In the genomic region with DNA sequence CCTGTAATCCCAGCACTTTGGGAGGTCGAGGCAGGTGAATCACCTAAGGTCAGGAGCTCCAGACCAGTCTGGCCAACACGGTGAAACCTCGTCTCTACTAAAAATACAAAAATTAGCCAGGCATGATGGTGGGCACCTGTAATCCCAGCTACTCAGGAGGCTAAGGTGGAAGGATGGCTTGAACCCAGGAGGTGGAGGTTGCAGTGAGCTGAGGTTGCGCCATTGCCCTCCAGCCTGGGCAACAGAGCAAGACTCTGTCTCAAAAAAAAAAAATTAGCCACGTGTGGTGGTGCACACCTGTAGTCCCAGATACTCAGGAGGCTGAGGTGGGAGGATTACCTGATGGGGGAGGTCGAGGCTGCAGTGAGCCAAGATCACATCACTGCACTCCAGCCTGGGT, we compare ENCODE assay signal across 8 cellular contexts. TPM values are rescaled to one million over a fixed set of nuclear protein-coding genes. Genes with fewer than 3 reads are reported as not detected.
"Had no signal": no experiment of that assay in that cellular context is flagged by ENCODE, and none has a peak within 500 bp of the region (broad histone marks: within the 10 kb centered on the region; RNA-seq: fewer than 3 reads in every experiment).

No MANE protein-coding gene starts in this region.

RNA-seq across cellular contexts. Expression of a gene that starts 5.9 kb away (rescaled TPM):
- total RNA-seq: activated B cell treated with CpG ODN at 0.5 μM for 24 hours; activated CD4-positive, alpha-beta T cell treated with anti-CD3 and anti-CD28 coated beads, Interleukin-2, amount 10 ng/mL, durations not matched to agents 7 days and 5 days had no signal

RNA-seq across cellular contexts. Expression of a gene that starts 7.6 kb away (rescaled TPM):
- total RNA-seq: activated B cell treated with CpG ODN at 0.5 μM for 24 hours; activated CD4-positive, alpha-beta T cell treated with anti-CD3 and anti-CD28 coated beads, Interleukin-2, amount 10 ng/mL, durations not matched to agents 7 days and 5 days; activated T-helper 1 cell treated with anti-CD3 and anti-CD28 coated beads, Interleukin-12 subunit alpha, Interleukin-12 subunit beta, Interleukin-2, Interleukin-4 antibody, amounts not matched to agents 30 ng/mL and 10 ng/mL and 1 ng/mL, durations not matched to agents 14 hours and 24 hours and 36 hours; cardiac muscle cell; mucosa of descending colon; renal cortical epithelial cell; tibial nerve; vagina had no signal
- polyA plus RNA-seq: cardiac muscle cell had no signal

RNA-seq across cellular contexts. Expression of a gene that starts 48.1 kb away (rescaled TPM):
- total RNA-seq: activated B cell treated with CpG ODN at 0.5 μM for 24 hours; activated CD4-positive, alpha-beta T cell treated with anti-CD3 and anti-CD28 coated beads, Interleukin-2, amount 10 ng/mL, durations not matched to agents 7 days and 5 days; activated T-helper 1 cell treated with anti-CD3 and anti-CD28 coated beads, Interleukin-12 subunit alpha, Interleukin-12 subunit beta, Interleukin-2, Interleukin-4 antibody, amounts not matched to agents 30 ng/mL and 10 ng/mL and 1 ng/mL, durations not matched to agents 14 hours and 24 hours and 36 hours had no signal
- polyA plus RNA-seq: cardiac muscle cell had no signal
